In the genomic region with DNA sequence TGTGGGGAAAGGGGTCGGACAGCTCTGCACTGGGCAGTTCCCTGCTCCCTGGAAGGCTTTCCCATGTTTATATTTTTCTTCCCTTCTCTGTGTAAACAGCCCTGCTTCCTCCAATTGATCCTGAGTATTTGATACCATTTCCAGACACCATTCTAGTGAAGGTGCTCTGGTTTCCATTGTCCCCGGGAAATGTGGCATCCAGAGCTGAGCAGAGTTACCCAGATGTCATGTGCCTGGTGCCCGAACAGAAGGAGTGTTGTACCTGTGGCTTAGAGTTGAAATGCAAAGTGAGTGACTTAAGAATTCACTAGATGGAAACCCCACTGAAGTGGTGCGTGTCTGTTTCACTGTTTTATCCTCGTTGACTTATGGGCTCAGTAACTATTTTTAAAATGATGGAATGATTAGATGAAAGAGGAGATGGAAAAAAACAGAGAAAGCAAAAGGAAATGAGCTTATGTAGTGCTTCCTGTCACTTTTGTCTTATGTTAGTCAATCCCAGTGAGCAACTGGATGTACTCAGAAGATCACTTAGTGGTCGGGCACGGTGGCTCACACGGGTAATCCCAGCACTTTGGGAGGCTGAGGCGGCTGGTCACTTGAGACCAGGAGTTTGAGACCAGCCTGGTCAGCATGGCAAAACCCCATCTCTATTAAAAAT, we compare ENCODE assay signal across 25 cellular contexts.
DNase-seq lines count a peak whose midpoint lies in the region; ATAC-seq and TF ChIP-seq lines count a peak whose summit lies in the region.
"Had no signal": no experiment of that assay in that cellular context is flagged by ENCODE, and none has a peak within 500 bp of the region (broad histone marks: within the 10 kb centered on the region; RNA-seq: fewer than 3 reads in every experiment).

No MANE protein-coding gene starts in this region.

- peaks cover 4% of the 10 kb centered on the region for H3K4me1 Mint-ChIP-seq in GM23338
- H3K4me1 Mint-ChIP-seq in activated T-helper 17 cell treated with anti-CD3 and anti-CD28 coated beads, Interleukin-2, amount 50 U/mL, for 72 hours = peaks cover 6% of the 10 kb centered on the region
- H3K4me1 Mint-ChIP-seq: activated B cell treated with CpG ODN at 0.5 μM for 24 hours had no signal

- no peaks in the 10 kb centered on the region for H3K27me3 ChIP-seq in BLaER1 treated with 17β-estradiol and CSF1 and Interleukin-3, amounts not matched to agents 10 nM and 100 nM
- no peaks in the 10 kb centered on the region for H3K27me3 ChIP-seq in GM23338 (ENCODE audit: insufficient read depth)
- H3K27me3 ChIP-seq: heart left ventricle, neural progenitor cell, testis had no signal

- no peaks in the 10 kb centered on the region for H3K9me3 Mint-ChIP-seq in GM23338
- no peaks in the 10 kb centered on the region for H3K9me3 Mint-ChIP-seq in activated T-helper 17 cell treated with anti-CD3 and anti-CD28 coated beads, Interleukin-2, amount 50 U/mL, for 72 hours
- H3K9me3 Mint-ChIP-seq: activated B cell treated with CpG ODN at 0.5 μM for 24 hours; activated CD8-positive, alpha-beta T cell treated with anti-CD3 and anti-CD28 coated beads for 36 hours; T-helper 2 cell treated with Interferon-gamma antibody and Interleukin-4, amounts not matched to agents 5 μg/mL and 100 μg/mL, for 36 hours had no signal

- H3K4me2 ChIP-seq in BLaER1 treated with 17β-estradiol and CSF1 and Interleukin-3, amounts not matched to agents 10 nM and 100 nM = peak overlapping the region; percentile 27 to 71 (median 58)
- H3K4me2 ChIP-seq in GM23338 = no peak overlapping the region
- H3K4me2 ChIP-seq: neural progenitor cell had no signal

- no peak for ATAC-seq in GM23338
- peak; percentile 66 for ATAC-seq in activated T-helper 17 cell treated with anti-CD3 and anti-CD28 coated beads, Interleukin-2, amount 50 U/mL, for 72 hours (replicated peaks)
- no peak for ATAC-seq in HG02885 (IDR thresholded peaks at IDR 0.05; ENCODE audit: poor library complexity, unreplicated experiment)
- ATAC-seq: activated CD8-positive, alpha-beta T cell treated with anti-CD3 and anti-CD28 coated beads for 36 hours; left lobe of liver had no signal

- peak overlapping the region; percentile 41; the same call in 1 of the 2 replicates for H3K27ac Mint-ChIP-seq in GM23338
- no peak overlapping the region for H3K27ac Mint-ChIP-seq in activated T-helper 17 cell treated with anti-CD3 and anti-CD28 coated beads, Interleukin-2, amount 50 U/mL, for 72 hours
- H3K27ac Mint-ChIP-seq: activated B cell treated with CpG ODN at 0.5 μM for 24 hours; activated CD8-positive, alpha-beta T cell treated with anti-CD3 and anti-CD28 coated beads for 36 hours; neural progenitor cell; progenitor cell of endocrine pancreas; T-helper 2 cell treated with Interferon-gamma antibody and Interleukin-4, amounts not matched to agents 5 μg/mL and 100 μg/mL, for 36 hours had no signal

- DNase-seq in GM23338 (ENCODE audit: low spot score) = no peak
- DNase-seq in effector CD8-positive, alpha-beta T cell (lab: John Stamatoyannopoulos, UW) = no peak
- no peak for DNase-seq in NCI-H146 treated with DMSO at 0.1 percent for 48 hours (lab: John Stamatoyannopoulos, UW; ENCODE audit: unreplicated experiment)
- DNase-seq: activated B cell treated with CpG ODN at 0.5 μM for 24 hours; activated CD8-positive, alpha-beta T cell treated with anti-CD3 and anti-CD28 coated beads for 36 hours; activated T-cell treated with anti-CD3 and anti-CD28 coated beads for 4 hours; AML-193; COR-L47; cortex of kidney; DND-41; heart left ventricle; Kasumi-1; NCI-H1105 treated with DMSO at 0.1 percent for 48 hours; NK-92 treated with Interleukin-12 subunit alpha and Interleukin-12 subunit beta, amount 100 ng/mL, for 24 hours; stimulated activated CD4-positive, alpha-beta T cell treated with anti-CD3 and anti-CD28 coated beads, Interleukin-1b, Interleukin-23, amount 100 ng/mL, for 48 hours; testis had no signal

- H3K27me3 Mint-ChIP-seq in GM23338 (ENCODE audit: insufficient read depth, low read depth, poor library complexity) = peaks cover 4% of the 10 kb centered on the region
- H3K27me3 Mint-ChIP-seq in activated T-helper 17 cell treated with anti-CD3 and anti-CD28 coated beads, Interleukin-2, amount 50 U/mL, for 72 hours = peaks cover 4% of the 10 kb centered on the region
- H3K27me3 Mint-ChIP-seq: progenitor cell of endocrine pancreas had no signal

- H2AFZ ChIP-seq in GM23338 = no peak overlapping the region
- H2AFZ ChIP-seq: neural progenitor cell had no signal

- H3K4me3 ChIP-seq in BLaER1 treated with 17β-estradiol and CSF1 and Interleukin-3, amounts not matched to agents 10 nM and 100 nM = no peak overlapping the region
- H3K4me3 ChIP-seq in GM23338 (no peak overlapping the region), mesodermal cell (ENCODE audit: extremely low read depth, insufficient read depth, low read length, poor library complexity, severe bottlenecking) (no peak overlapping the region)
- H3K4me3 ChIP-seq: heart left ventricle, neural progenitor cell, SK-N-MC, testis had no signal

- no peak overlapping the region for H3K4me3 Mint-ChIP-seq in GM23338
- no peak overlapping the region for H3K4me3 Mint-ChIP-seq in activated T-helper 17 cell treated with anti-CD3 and anti-CD28 coated beads, Interleukin-2, amount 50 U/mL, for 72 hours
- H3K4me3 Mint-ChIP-seq: activated B cell treated with CpG ODN at 0.5 μM for 24 hours; activated CD8-positive, alpha-beta T cell treated with anti-CD3 and anti-CD28 coated beads for 36 hours; neural progenitor cell; T-helper 2 cell treated with Interferon-gamma antibody and Interleukin-4, amounts not matched to agents 5 μg/mL and 100 μg/mL, for 36 hours had no signal

- no peak for TF ChIP-seq CTCF in GM23338 (conservative IDR thresholded peaks at IDR 0.05; ENCODE audit: low read depth in 2 of 2)

- peaks cover 13 to 37% (median 27%) of the 10 kb centered on the region in 10 experiments for H3K4me1 ChIP-seq in BLaER1 treated with 17β-estradiol and CSF1 and Interleukin-3, amounts not matched to agents 10 nM and 100 nM
- H3K4me1 ChIP-seq in GM23338 (ENCODE audit: insufficient read depth) (no peaks in the 10 kb centered on the region), mesodermal cell (ENCODE audit: control insufficient read depth, insufficient read depth, low read length, poor library complexity, severe bottlenecking) (no peaks in the 10 kb centered on the region)
- H3K4me1 ChIP-seq: neural progenitor cell, testis had no signal

- 82 to 93% methylated on average over 7 of the region's 9 CpGs for WGBS in mesodermal cell (ENCODE audit: insufficient coverage in 2 of 2), 2 experiments

- no peaks in the 10 kb centered on the region for H3K36me3 Mint-ChIP-seq in GM23338 (ENCODE audit: low read depth)
- H3K36me3 Mint-ChIP-seq in activated T-helper 17 cell treated with anti-CD3 and anti-CD28 coated beads, Interleukin-2, amount 50 U/mL, for 72 hours (ENCODE audit: low read depth) = no peaks in the 10 kb centered on the region

- no peaks in the 10 kb centered on the region for H3K36me3 ChIP-seq in BLaER1 treated with 17β-estradiol and CSF1 and Interleukin-3, amounts not matched to agents 10 nM and 100 nM
- no peaks in the 10 kb centered on the region for H3K36me3 ChIP-seq in GM23338 (ENCODE audit: insufficient read depth)
- peaks cover 12% of the 10 kb centered on the region for H3K36me3 ChIP-seq in mesodermal cell (ENCODE audit: control insufficient read depth, insufficient read depth, low read length)
- H3K36me3 ChIP-seq: heart left ventricle, neural progenitor cell had no signal

- no peaks in the 10 kb centered on the region for H3K9me2 ChIP-seq in GM23338 (ENCODE audit: insufficient read depth)

- H3K9me3 ChIP-seq in BLaER1 treated with 17β-estradiol and CSF1 and Interleukin-3, amounts not matched to agents 10 nM and 100 nM (replicated peaks in 1 of 11) = no peaks in the 10 kb centered on the region
- H3K9me3 ChIP-seq in mesodermal cell (ENCODE audit: control insufficient read depth, low read length) = no peaks in the 10 kb centered on the region
- H3K9me3 ChIP-seq: heart left ventricle, testis had no signal

- H3K9ac ChIP-seq in BLaER1 treated with 17β-estradiol and CSF1 and Interleukin-3, amounts not matched to agents 10 nM and 100 nM = no peak overlapping the region
- H3K9ac ChIP-seq: neural progenitor cell had no signal

- H4K20me1 ChIP-seq in BLaER1 treated with 17β-estradiol and CSF1 and Interleukin-3, amounts not matched to agents 10 nM and 100 nM = peaks cover 0 to 8% (median 0%) of the 10 kb centered on the region in 11 experiments; a peak in 1 of 22 replicates
- no peaks in the 10 kb centered on the region; the same call in 1 of the 2 replicates for H4K20me1 ChIP-seq in GM23338 (replicated peaks; ENCODE audit: insufficient read depth)

- 0 out of 2 replicates have a peak, but pooled peaks cover 3% of the 10 kb centered on the region for H3K79me2 ChIP-seq in GM23338 (replicated peaks; ENCODE audit: insufficient read depth)

- no peaks in the 10 kb centered on the region for H3F3A ChIP-seq in GM23338 (replicated peaks; ENCODE audit: low read depth)

- no peak overlapping the region for H3K27ac ChIP-seq in BLaER1 treated with 17β-estradiol and CSF1 and Interleukin-3, amounts not matched to agents 10 nM and 100 nM
- H3K27ac ChIP-seq in GM23338 (ENCODE audit: low read depth) (no peak overlapping the region), mesodermal cell (ENCODE audit: low read depth, low read length, severe bottlenecking) (peak overlapping the region; percentile 23)
- H3K27ac ChIP-seq: neural progenitor cell, SK-N-MC, testis had no signal
